In genomic region chr12:123972448-123973401, GRCh38 we compare ENCODE assay signal across 1 cellular context.
TF ChIP-seq lines count a peak whose summit lies in the region.

A gene with protein sequence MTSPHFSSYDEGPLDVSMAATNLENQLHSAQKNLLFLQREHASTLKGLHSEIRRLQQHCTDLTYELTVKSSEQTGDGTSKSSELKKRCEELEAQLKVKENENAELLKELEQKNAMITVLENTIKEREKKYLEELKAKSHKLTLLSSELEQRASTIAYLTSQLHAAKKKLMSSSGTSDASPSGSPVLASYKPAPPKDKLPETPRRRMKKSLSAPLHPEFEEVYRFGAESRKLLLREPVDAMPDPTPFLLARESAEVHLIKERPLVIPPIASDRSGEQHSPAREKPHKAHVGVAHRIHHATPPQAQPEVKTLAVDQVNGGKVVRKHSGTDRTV (minus strand): TSS chr12:123972831. CDS start chr12:123944305, 28,526 bp downstream.
ZNF664 (plus strand) TSS chr12:123973215; CDS start chr12:124012145, 38,930 bp downstream.

TF ChIP-seq in GM12878, 131 proteins besides CTCF, POLR2A, EP300 and RAD21 (continued from another document and continues in another):
- TF ChIP-seq, protein P1, sequence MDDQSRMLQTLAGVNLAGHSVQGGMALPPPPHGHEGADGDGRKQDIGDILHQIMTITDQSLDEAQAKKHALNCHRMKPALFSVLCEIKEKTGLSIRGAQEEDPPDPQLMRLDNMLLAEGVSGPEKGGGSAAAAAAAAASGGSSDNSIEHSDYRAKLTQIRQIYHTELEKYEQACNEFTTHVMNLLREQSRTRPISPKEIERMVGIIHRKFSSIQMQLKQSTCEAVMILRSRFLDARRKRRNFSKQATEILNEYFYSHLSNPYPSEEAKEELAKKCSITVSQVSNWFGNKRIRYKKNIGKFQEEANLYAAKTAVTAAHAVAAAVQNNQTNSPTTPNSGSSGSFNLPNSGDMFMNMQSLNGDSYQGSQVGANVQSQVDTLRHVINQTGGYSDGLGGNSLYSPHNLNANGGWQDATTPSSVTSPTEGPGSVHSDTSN (IDR thresholded peaks at IDR 0.05; ENCODE audit: insufficient replicate concordance, low read depth, low read length): no peak
- TF ChIP-seq BCL11A (IDR thresholded peaks at IDR 0.05; ENCODE audit: low read depth, low read length) (no peak), BHLHE40 (IDR thresholded peaks at IDR 0.05; ENCODE audit: borderline replicate concordance in 1 of 2, low read depth in 2 of 2, low read length in 1 of 2) (peak in 1 of 2 experiments; percentile 54; a peak in 1 of 4 replicates), WRNIP1 (IDR thresholded peaks at IDR 0.05; ENCODE audit: borderline replicate concordance, low read depth, low read length) (no peak), NR2F1 (conservative IDR thresholded peaks at IDR 0.05) (peak; percentile 73), NFXL1 (IDR thresholded peaks at IDR 0.05; ENCODE audit: borderline replicate concordance) (no peak), HDAC2 (IDR thresholded peaks at IDR 0.05) (no peak), ZZZ3 (IDR thresholded peaks at IDR 0.05; ENCODE audit: control insufficient read depth, insufficient read length, low read depth) (no peak), FOXK2 (IDR thresholded peaks at IDR 0.05) (no peak), CREB1 (IDR thresholded peaks at IDR 0.05; ENCODE audit: low read depth) (no peak), MEF2A (IDR thresholded peaks at IDR 0.05; ENCODE audit: insufficient read depth, low read depth, low read length) (0 out of 2 replicates have a peak, but pooled peaks have one; percentile 13), RCOR1 (conservative IDR thresholded peaks at IDR 0.05; ENCODE audit: low read depth, low read length) (no peak), ESRRA (IDR thresholded peaks at IDR 0.05; ENCODE audit: low read length) (no peak), SP1 (IDR thresholded peaks at IDR 0.05; ENCODE audit: low read depth, low read length) (peak; percentile 15), POU2F2 (IDR thresholded peaks at IDR 0.05; ENCODE audit: borderline replicate concordance, low read depth, low read length) (no peak), EZH2 (IDR thresholded peaks at IDR 0.05; ENCODE audit: borderline replicate concordance, control insufficient read depth, low read depth, low read length) (no peak), HCFC1 (IDR thresholded peaks at IDR 0.05; ENCODE audit: low read length) (no peak), ASH2L (IDR thresholded peaks at IDR 0.05; ENCODE audit: borderline replicate concordance, low read depth) (no peak), EED (IDR thresholded peaks at IDR 0.05; ENCODE audit: low read depth) (no peak), TCF12 (IDR thresholded peaks at IDR 0.05; ENCODE audit: low read depth, low read length) (peak; percentile 60; the same call in 1 of the 2 replicates), ZNF207 (IDR thresholded peaks at IDR 0.05; ENCODE audit: borderline replicate concordance) (no peak), NR2C2 (IDR thresholded peaks at IDR 0.05; ENCODE audit: borderline replicate concordance, control insufficient read depth, insufficient read length, low read depth) (no peak), BCLAF1 (IDR thresholded peaks at IDR 0.05) (no peak), SPI1 (IDR thresholded peaks at IDR 0.05; ENCODE audit: borderline replicate concordance, insufficient read depth, low read depth, low read length) (no peak), ZNF274 (IDR thresholded peaks at IDR 0.05; ENCODE audit: insufficient read depth, insufficient read length) (no peak), RUNX3 (IDR thresholded peaks at IDR 0.05; ENCODE audit: low read length) (no peak), TCF7 (IDR thresholded peaks at IDR 0.05; ENCODE audit: borderline replicate concordance) (no peak), NRF1 (conservative IDR thresholded peaks at IDR 0.05; ENCODE audit: low read depth, low read length) (peak; percentile 71), SMAD1 (IDR thresholded peaks at IDR 0.05; ENCODE audit: low read depth, partially characterized antibody) (no peak), GABPA (IDR thresholded peaks at IDR 0.05; ENCODE audit: low read depth) (no peak), NFIC (IDR thresholded peaks at IDR 0.05; ENCODE audit: low read depth, low read length) (no peak), IRF5 (IDR thresholded peaks at IDR 0.05; ENCODE audit: borderline replicate concordance) (no peak), CREM (IDR thresholded peaks at IDR 0.05; ENCODE audit: low read depth) (no peak), PML (IDR thresholded peaks at IDR 0.05; ENCODE audit: low read length) (no peak), BMI1 (IDR thresholded peaks at IDR 0.05; ENCODE audit: borderline replicate concordance) (no peak), SMC3 (IDR thresholded peaks at IDR 0.05; ENCODE audit: borderline replicate concordance, low read length) (no peak), MXI1 (IDR thresholded peaks at IDR 0.05; ENCODE audit: low read depth, low read length) (no peak), ATF3 (IDR thresholded peaks at IDR 0.05; ENCODE audit: borderline replicate concordance, extremely low read depth, low read depth, low read length) (no peak), SIN3A (IDR thresholded peaks at IDR 0.05; ENCODE audit: low read depth, low read length) (peak; percentile 32; the same call in 1 of the 2 replicates)
- TF ChIP-seq, protein P2, sequence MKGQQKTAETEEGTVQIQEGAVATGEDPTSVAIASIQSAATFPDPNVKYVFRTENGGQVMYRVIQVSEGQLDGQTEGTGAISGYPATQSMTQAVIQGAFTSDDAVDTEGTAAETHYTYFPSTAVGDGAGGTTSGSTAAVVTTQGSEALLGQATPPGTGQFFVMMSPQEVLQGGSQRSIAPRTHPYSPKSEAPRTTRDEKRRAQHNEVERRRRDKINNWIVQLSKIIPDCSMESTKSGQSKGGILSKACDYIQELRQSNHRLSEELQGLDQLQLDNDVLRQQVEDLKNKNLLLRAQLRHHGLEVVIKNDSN (IDR thresholded peaks at IDR 0.05; ENCODE audit: borderline replicate concordance, extremely low read length, insufficient read depth, low read depth, low read length): no peak
- TF ChIP-seq, protein P3, sequence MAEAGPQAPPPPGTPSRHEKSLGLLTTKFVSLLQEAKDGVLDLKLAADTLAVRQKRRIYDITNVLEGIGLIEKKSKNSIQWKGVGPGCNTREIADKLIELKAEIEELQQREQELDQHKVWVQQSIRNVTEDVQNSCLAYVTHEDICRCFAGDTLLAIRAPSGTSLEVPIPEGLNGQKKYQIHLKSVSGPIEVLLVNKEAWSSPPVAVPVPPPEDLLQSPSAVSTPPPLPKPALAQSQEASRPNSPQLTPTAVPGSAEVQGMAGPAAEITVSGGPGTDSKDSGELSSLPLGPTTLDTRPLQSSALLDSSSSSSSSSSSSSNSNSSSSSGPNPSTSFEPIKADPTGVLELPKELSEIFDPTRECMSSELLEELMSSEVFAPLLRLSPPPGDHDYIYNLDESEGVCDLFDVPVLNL (IDR thresholded peaks at IDR 0.05; ENCODE audit: low read depth, low read length): no peak
- TF ChIP-seq, protein P4, sequence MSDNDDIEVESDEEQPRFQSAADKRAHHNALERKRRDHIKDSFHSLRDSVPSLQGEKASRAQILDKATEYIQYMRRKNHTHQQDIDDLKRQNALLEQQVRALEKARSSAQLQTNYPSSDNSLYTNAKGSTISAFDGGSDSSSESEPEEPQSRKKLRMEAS (IDR thresholded peaks at IDR 0.05; ENCODE audit: low read depth, low read length): no peak
- TF ChIP-seq, protein P5, sequence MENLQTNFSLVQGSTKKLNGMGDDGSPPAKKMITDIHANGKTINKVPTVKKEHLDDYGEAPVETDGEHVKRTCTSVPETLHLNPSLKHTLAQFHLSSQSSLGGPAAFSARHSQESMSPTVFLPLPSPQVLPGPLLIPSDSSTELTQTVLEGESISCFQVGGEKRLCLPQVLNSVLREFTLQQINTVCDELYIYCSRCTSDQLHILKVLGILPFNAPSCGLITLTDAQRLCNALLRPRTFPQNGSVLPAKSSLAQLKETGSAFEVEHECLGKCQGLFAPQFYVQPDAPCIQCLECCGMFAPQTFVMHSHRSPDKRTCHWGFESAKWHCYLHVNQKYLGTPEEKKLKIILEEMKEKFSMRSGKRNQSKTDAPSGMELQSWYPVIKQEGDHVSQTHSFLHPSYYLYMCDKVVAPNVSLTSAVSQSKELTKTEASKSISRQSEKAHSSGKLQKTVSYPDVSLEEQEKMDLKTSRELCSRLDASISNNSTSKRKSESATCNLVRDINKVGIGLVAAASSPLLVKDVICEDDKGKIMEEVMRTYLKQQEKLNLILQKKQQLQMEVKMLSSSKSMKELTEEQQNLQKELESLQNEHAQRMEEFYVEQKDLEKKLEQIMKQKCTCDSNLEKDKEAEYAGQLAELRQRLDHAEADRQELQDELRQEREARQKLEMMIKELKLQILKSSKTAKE (IDR thresholded peaks at IDR 0.05; ENCODE audit: low read depth, poor library complexity, severe bottlenecking): no peak
- TF ChIP-seq, protein P6, sequence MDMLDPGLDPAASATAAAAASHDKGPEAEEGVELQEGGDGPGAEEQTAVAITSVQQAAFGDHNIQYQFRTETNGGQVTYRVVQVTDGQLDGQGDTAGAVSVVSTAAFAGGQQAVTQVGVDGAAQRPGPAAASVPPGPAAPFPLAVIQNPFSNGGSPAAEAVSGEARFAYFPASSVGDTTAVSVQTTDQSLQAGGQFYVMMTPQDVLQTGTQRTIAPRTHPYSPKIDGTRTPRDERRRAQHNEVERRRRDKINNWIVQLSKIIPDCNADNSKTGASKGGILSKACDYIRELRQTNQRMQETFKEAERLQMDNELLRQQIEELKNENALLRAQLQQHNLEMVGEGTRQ (IDR thresholded peaks at IDR 0.05; ENCODE audit: borderline replicate concordance, low read depth, low read length): no peak
- TF ChIP-seq, protein P7, sequence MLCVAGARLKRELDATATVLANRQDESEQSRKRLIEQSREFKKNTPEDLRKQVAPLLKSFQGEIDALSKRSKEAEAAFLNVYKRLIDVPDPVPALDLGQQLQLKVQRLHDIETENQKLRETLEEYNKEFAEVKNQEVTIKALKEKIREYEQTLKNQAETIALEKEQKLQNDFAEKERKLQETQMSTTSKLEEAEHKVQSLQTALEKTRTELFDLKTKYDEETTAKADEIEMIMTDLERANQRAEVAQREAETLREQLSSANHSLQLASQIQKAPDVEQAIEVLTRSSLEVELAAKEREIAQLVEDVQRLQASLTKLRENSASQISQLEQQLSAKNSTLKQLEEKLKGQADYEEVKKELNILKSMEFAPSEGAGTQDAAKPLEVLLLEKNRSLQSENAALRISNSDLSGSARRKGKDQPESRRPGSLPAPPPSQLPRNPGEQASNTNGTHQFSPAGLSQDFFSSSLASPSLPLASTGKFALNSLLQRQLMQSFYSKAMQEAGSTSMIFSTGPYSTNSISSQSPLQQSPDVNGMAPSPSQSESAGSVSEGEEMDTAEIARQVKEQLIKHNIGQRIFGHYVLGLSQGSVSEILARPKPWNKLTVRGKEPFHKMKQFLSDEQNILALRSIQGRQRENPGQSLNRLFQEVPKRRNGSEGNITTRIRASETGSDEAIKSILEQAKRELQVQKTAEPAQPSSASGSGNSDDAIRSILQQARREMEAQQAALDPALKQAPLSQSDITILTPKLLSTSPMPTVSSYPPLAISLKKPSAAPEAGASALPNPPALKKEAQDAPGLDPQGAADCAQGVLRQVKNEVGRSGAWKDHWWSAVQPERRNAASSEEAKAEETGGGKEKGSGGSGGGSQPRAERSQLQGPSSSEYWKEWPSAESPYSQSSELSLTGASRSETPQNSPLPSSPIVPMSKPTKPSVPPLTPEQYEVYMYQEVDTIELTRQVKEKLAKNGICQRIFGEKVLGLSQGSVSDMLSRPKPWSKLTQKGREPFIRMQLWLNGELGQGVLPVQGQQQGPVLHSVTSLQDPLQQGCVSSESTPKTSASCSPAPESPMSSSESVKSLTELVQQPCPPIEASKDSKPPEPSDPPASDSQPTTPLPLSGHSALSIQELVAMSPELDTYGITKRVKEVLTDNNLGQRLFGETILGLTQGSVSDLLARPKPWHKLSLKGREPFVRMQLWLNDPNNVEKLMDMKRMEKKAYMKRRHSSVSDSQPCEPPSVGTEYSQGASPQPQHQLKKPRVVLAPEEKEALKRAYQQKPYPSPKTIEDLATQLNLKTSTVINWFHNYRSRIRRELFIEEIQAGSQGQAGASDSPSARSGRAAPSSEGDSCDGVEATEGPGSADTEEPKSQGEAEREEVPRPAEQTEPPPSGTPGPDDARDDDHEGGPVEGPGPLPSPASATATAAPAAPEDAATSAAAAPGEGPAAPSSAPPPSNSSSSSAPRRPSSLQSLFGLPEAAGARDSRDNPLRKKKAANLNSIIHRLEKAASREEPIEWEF (IDR thresholded peaks at IDR 0.05; ENCODE audit: insufficient replicate concordance, low read depth, low read length): no peak
